ENCODE assay signal across 8 cellular contexts in the genomic region with DNA sequence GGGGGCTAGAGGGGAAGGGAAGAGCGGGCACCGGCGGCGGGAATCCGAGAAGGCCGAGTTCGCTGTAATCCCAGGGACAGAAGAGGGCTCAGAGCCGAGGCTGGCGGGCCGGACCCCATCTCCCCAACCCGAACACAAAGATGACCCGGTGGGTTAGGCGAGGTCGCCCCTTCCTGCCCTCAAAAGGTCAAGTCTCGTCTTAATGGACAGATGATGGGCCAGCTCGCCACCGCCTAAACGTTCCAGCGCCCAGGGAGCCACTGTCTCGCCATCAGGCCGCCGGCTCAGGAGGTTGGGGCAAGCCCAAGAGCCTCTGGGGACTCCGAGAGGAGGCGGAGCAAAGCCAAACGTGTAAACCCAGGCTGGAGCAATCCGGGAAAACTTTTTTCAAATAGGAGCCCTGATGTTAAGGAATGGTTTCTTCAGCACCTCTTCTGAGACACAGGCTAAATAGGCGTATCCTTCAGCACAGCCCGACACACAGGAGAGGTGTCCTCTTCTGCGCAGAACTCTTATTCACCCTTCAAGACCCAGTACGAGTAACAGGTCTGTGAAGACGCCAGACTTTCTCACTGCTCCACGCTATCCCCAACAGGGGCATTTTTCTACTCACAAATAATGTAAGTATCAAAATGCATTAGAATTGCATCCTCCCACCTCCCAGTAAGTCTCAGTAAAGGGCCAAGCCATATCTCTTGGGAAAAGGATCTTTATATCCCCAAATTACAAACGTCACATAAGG. TPM values are rescaled to one million over a fixed set of nuclear protein-coding genes. Genes with fewer than 3 reads are reported as not detected.
DNase-seq lines count a peak whose midpoint lies in the region; ATAC-seq, FAIRE-seq and TF ChIP-seq lines count a peak whose summit lies in the region.

No MANE protein-coding gene starts in this region.

- peaks cover 7% of the 10 kb centered on the region for H3K36me3 Mint-ChIP-seq in T-helper 1 cell treated with Interleukin-12 subunit alpha and Interleukin-12 subunit beta and Interleukin-4 antibody, amounts not matched to agents 30 μg/mL and 1 μg/mL, for 36 hours (ENCODE audit: low read depth)
- H3K36me3 Mint-ChIP-seq in activated naive CD8-positive, alpha-beta T cell treated with anti-CD3 and anti-CD28 coated beads, Interleukin-2, amount 50 U/mL, for 24 hours (ENCODE audit: low read depth) = peaks cover 8% of the 10 kb centered on the region

- H3K4me1 ChIP-seq in kidney (ENCODE audit: control insufficient read depth in 1 of 2, insufficient read depth in 1 of 2, low read depth in 1 of 2, low read length in 2 of 2) (peaks cover 0 to 12% of the 10 kb centered on the region in 2 donors), suprapubic skin (peaks cover 33% of the 10 kb centered on the region)

- no peak for FAIRE-seq in kidney (lab: Jason Lieb, UNC)

- no peak overlapping the region for H3K9ac ChIP-seq in kidney (ENCODE audit: low read length in 2 of 2)

- no peaks in the 10 kb centered on the region for H3K9me3 Mint-ChIP-seq in T-helper 1 cell treated with Interleukin-12 subunit alpha and Interleukin-12 subunit beta and Interleukin-4 antibody, amounts not matched to agents 30 μg/mL and 1 μg/mL, for 36 hours
- H3K9me3 Mint-ChIP-seq in activated naive CD8-positive, alpha-beta T cell treated with anti-CD3 and anti-CD28 coated beads, Interleukin-2, amount 50 U/mL, for 24 hours = peaks cover 4% of the 10 kb centered on the region

- TF ChIP-seq EP300 in suprapubic skin (IDR thresholded peaks at IDR 0.05) = no peak

- TF ChIP-seq CTCF in kidney (IDR thresholded peaks at IDR 0.05; ENCODE audit: borderline replicate concordance, extremely low read depth, insufficient read depth) (no peak), suprapubic skin (IDR thresholded peaks at IDR 0.05) (no peak)

- H3K4me3 ChIP-seq in kidney (ENCODE audit: low read length in 2 of 2) (peak overlapping the region; percentile 28 to 49), suprapubic skin (peak overlapping the region; percentile 53)

- no peak for ATAC-seq in activated naive CD8-positive, alpha-beta T cell treated with anti-CD3 and anti-CD28 coated beads, Interleukin-2, amount 50 U/mL, for 24 hours

- H3K36me3 ChIP-seq in kidney (ENCODE audit: control insufficient read depth in 1 of 2, insufficient read depth in 2 of 2, low read length in 2 of 2) (no peaks in the 10 kb centered on the region), suprapubic skin (no peaks in the 10 kb centered on the region)

- H3K27me3 Mint-ChIP-seq in T-helper 1 cell treated with Interleukin-12 subunit alpha and Interleukin-12 subunit beta and Interleukin-4 antibody, amounts not matched to agents 30 μg/mL and 1 μg/mL, for 36 hours (ENCODE audit: low read depth) = peaks cover 71% of the 10 kb centered on the region
- peaks cover 70% of the 10 kb centered on the region for H3K27me3 Mint-ChIP-seq in activated naive CD8-positive, alpha-beta T cell treated with anti-CD3 and anti-CD28 coated beads, Interleukin-2, amount 50 U/mL, for 24 hours

- peak overlapping the region; percentile 2 for H3K27ac Mint-ChIP-seq in T-helper 1 cell treated with Interleukin-12 subunit alpha and Interleukin-12 subunit beta and Interleukin-4 antibody, amounts not matched to agents 30 μg/mL and 1 μg/mL, for 36 hours
- H3K27ac Mint-ChIP-seq in activated naive CD8-positive, alpha-beta T cell treated with anti-CD3 and anti-CD28 coated beads, Interleukin-2, amount 50 U/mL, for 24 hours = no peak overlapping the region

- WGBS in suprapubic skin = 22% methylated on average over 22 of the region's 33 CpGs

- peaks cover 11% of the 10 kb centered on the region for H3K4me1 Mint-ChIP-seq in T-helper 1 cell treated with Interleukin-12 subunit alpha and Interleukin-12 subunit beta and Interleukin-4 antibody, amounts not matched to agents 30 μg/mL and 1 μg/mL, for 36 hours (ENCODE audit: low read depth)
- peaks cover 23% of the 10 kb centered on the region for H3K4me1 Mint-ChIP-seq in activated naive CD8-positive, alpha-beta T cell treated with anti-CD3 and anti-CD28 coated beads, Interleukin-2, amount 50 U/mL, for 24 hours

- H3K27me3 ChIP-seq in suprapubic skin = peaks cover 59% of the 10 kb centered on the region

- no peak for TF ChIP-seq POLR2A in suprapubic skin (IDR thresholded peaks at IDR 0.05)

- intact Hi-C loops in kidney (cut with DNase I) = no loop called here

- no peak overlapping the region for H3K27ac ChIP-seq in kidney (ENCODE audit: low read depth in 2 of 2, low read length in 2 of 2)
- no peak overlapping the region for H3K27ac ChIP-seq in suprapubic skin

- DNase-seq in T-helper 1 cell = no peak
- DNase-seq in activated naive CD8-positive, alpha-beta T cell treated with anti-CD3 and anti-CD28 coated beads, Interleukin-2, amount 50 U/mL, for 24 hours = no peak
- DNase-seq in kidney = peak; percentile 73
- DNase-seq in suprapubic skin (ENCODE audit: low spot score in 2 of 2) = no peak
- DNase-seq in NCI-H2227 (lab: John Stamatoyannopoulos, UW; ENCODE audit: unreplicated experiment) = no peak
- no peak for DNase-seq in effector CD8-positive, alpha-beta T cell (lab: John Stamatoyannopoulos, UW)
- DNase-seq in DMS79 treated with DMSO at 0.1 percent for 48 hours (lab: John Stamatoyannopoulos, UW) = no peak

- H3K9me3 ChIP-seq in kidney (ENCODE audit: control insufficient read depth in 1 of 2, low read length in 2 of 2) (no peaks in the 10 kb centered on the region), suprapubic skin (no peaks in the 10 kb centered on the region)

- H3K4me3 Mint-ChIP-seq in T-helper 1 cell treated with Interleukin-12 subunit alpha and Interleukin-12 subunit beta and Interleukin-4 antibody, amounts not matched to agents 30 μg/mL and 1 μg/mL, for 36 hours = peak overlapping the region; percentile 71
- H3K4me3 Mint-ChIP-seq in activated naive CD8-positive, alpha-beta T cell treated with anti-CD3 and anti-CD28 coated beads, Interleukin-2, amount 50 U/mL, for 24 hours = peak overlapping the region; percentile 64

RNA-seq across cellular contexts. Expression of gene POU4F1, which starts 6.3 kb away (rescaled TPM):
- total RNA-seq in kidney = not detected
- polyA plus RNA-seq in kidney (ENCODE audit: insufficient read depth, low read depth, low replicate concordance) = not detected
- under 1 TPM in 2 of 4 donors, not detected in 2; 0.13 to 0.16 TPM for total RNA-seq in suprapubic skin

RNA-seq across cellular contexts. Expression of gene OBI1, which starts 49.3 kb away (rescaled TPM):
- total RNA-seq in kidney (9.9 TPM), suprapubic skin (10 to 100 TPM in 1 of 4 donors, 1 to 10 TPM in 3; 5.3 to 10.6 (median 6.7) TPM)
- 4.0 TPM for polyA plus RNA-seq in kidney (ENCODE audit: insufficient read depth, low read depth, low replicate concordance)
